ENCODE assay signal across 10 cellular contexts in the genomic region with DNA sequence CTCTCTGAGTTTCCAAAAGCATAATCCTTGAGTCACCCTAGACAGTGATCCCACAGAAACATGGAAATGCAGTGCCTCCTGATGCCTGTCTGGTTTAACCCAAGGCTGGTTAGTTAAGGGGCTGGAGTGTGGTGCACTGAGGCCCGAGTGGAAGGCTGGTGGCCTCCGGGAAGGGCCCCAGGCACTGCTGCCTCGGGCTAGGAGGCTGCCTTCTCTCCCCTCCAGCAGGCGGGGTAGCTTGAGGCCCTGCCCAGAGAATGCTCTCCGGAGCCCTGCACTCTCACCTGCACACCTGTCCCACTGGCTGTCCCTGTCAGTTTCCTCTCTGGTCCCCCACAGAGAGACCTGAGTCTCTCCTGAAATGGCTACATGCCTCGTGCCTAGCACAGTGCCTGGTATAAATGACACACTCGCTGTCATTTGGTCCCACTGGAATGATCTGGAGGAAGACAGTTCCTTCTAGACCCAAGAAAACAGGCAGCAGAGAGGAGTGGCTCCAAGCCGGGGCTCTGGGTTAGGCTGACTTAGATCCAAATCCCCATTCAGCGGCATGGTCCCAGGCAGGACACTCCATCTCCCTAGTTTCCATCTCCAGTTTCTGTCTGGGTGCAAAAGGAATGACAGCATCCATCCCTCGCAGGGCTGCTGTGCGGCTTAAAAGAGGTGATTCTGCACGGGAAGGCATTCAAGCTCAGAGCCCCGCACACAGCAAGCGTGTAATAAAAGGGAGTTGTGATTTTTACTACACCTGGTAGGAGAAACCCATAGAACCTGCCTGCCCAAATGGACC. TPM values are rescaled to one million over a fixed set of nuclear protein-coding genes. Genes with fewer than 3 reads are reported as not detected.
DNase-seq lines count a peak whose midpoint lies in the region; ATAC-seq and TF ChIP-seq lines count a peak whose summit lies in the region.
"Had no signal": no experiment of that assay in that cellular context is flagged by ENCODE, and none has a peak within 500 bp of the region (broad histone marks: within the 10 kb centered on the region; RNA-seq: fewer than 3 reads in every experiment).

No MANE protein-coding gene starts in this region.

- H3K4me1 ChIP-seq in HCT116 (ENCODE audit: control insufficient read depth in 1 of 2, insufficient read depth in 2 of 2, low read length in 2 of 2): no peaks in the 10 kb centered on the region

- H3K4me3 ChIP-seq in HCT116 (replicated peaks in 1 of 2; ENCODE audit: low read depth in 1 of 2, low read length in 2 of 2): no peak overlapping the region
- no peak overlapping the region for H3K4me3 ChIP-seq in WERI-Rb-1 (ENCODE audit: low read depth, low read length)

- POLR2A ChIA-PET in HCT116 (lab: Charles Lee): no interaction called here

- CTCF ChIA-PET in HCT116 (lab: Charles Lee): interaction anchor here (1.0 kb wide), 1 partner anchor 450 kb away, joined by 6 read pairs; no protein-coding TSS in a partner anchor

- no peaks in the 10 kb centered on the region for H3K79me2 ChIP-seq in HCT116 (ENCODE audit: insufficient read depth, low read length)

- peaks cover 2 to 10% of the 10 kb centered on the region in 2 experiments; a peak in 3 of 4 replicates for H3K36me3 ChIP-seq in HCT116 (ENCODE audit: control insufficient read depth in 1 of 2, insufficient read depth in 2 of 2, low read length in 2 of 2)
- peaks cover 3% of the 10 kb centered on the region for H3K36me3 ChIP-seq in WERI-Rb-1

- ATAC-seq in HCT116 (peak; percentile 46), omental fat pad (ENCODE audit: low FRiP score) (peak; percentile 25), GM21825 (IDR thresholded peaks at IDR 0.05; ENCODE audit: unreplicated experiment) (no peak)

- no peak overlapping the region for H3K27ac ChIP-seq in HCT116 (ENCODE audit: low read depth, low read length)
- peak overlapping the region; percentile 26; the same call in 1 of the 2 replicates for H3K27ac ChIP-seq in WERI-Rb-1

- no peak overlapping the region for H2AFZ ChIP-seq in HCT116 (ENCODE audit: low read depth, low read length, poor library complexity, severe bottlenecking)

- H3K9me3 ChIP-seq in HCT116 (ENCODE audit: control insufficient read depth in 1 of 2, insufficient read depth in 1 of 2, low read depth in 1 of 2, low read length in 2 of 2): no peaks in the 10 kb centered on the region
- no peaks in the 10 kb centered on the region for H3K9me3 ChIP-seq in WERI-Rb-1 (ENCODE audit: severe bottlenecking)

- BruUV-seq in HCT116 (replicated peaks; lab: Mats Ljungman, UMichigan): no TSS peak

- no peaks in the 10 kb centered on the region for H4K20me1 ChIP-seq in HCT116 (ENCODE audit: insufficient read depth)

- TF ChIP-seq CTCF in HCT116 (IDR thresholded peaks at IDR 0.05 in 2 of 3, conservative IDR thresholded peaks at IDR 0.05 in 1 of 3; ENCODE audit: borderline replicate concordance in 1 of 3, insufficient read depth in 1 of 3, low read depth in 2 of 3, low read length in 2 of 3) (no peak), WERI-Rb-1 (IDR thresholded peaks at IDR 0.05; ENCODE audit: low read depth, low read length) (no peak), omental fat pad (IDR thresholded peaks at IDR 0.05) (no peak)

- DNase-seq in activated CD8-positive, alpha-beta memory T cell treated with anti-CD3 and anti-CD28 coated beads for 24 hours: peak; percentile 59
- no peak for DNase-seq in activated CD8-positive, alpha-beta memory T cell treated with anti-CD3 and anti-CD28 coated beads, Interleukin-2, amount 50 U/mL, for 48 hours
- DNase-seq in HCT116 (ENCODE audit: low read depth, low spot score) (no peak), WERI-Rb-1 (no peak), omental fat pad (ENCODE audit: low spot score) (no peak), NOMO-1 treated with DMSO at 0.1 percent for 48 hours (lab: John Stamatoyannopoulos, UW; ENCODE audit: unreplicated experiment) (no peak), medulla oblongata (ENCODE audit: extremely low spot score) (no peak)
- DNase-seq: DMS79, GOT3 had no signal

- no peak for TF ChIP-seq POLR2A in HCT116 (IDR thresholded peaks at IDR 0.05; ENCODE audit: borderline replicate concordance, extremely low read depth, insufficient read depth, insufficient read length)

- H3K27me3 ChIP-seq in HCT116 (ENCODE audit: insufficient read depth, low read length) (no peaks in the 10 kb centered on the region), WERI-Rb-1 (ENCODE audit: insufficient read depth, low read depth, severe bottlenecking) (no peaks in the 10 kb centered on the region)

- no peak overlapping the region for H3K4me2 ChIP-seq in HCT116 (ENCODE audit: low read length)

- RAD21 ChIA-PET in HCT116 (lab: Charles Lee; ENCODE audit: low non-redundant PET in 1 of 2, low total read pairs in 2 of 2, uncharacterized antibody in 2 of 2, unreplicated experiment in 2 of 2): no interaction called here

- intact Hi-C loops in HCT116 (cut with micrococcal nuclease): loop anchor here (1.0 to 5.0 kb wide), 6 partner anchors 45 to 599 kb away; no protein-coding TSS in a partner anchor

- H3K9ac ChIP-seq in HCT116 (ENCODE audit: low read length): no peak overlapping the region

- no peak for TF ChIP-seq RAD21 in HCT116 (IDR thresholded peaks at IDR 0.05; ENCODE audit: low read depth)

- no peaks in the 10 kb centered on the region for H3K9me2 ChIP-seq in HCT116 (ENCODE audit: insufficient read depth)

TF ChIP-seq in HCT116, 20 proteins besides CTCF, POLR2A, EP300 and RAD21:
- TF ChIP-seq EZH2 (IDR thresholded peaks at IDR 0.05): no peak
- no peak for TF ChIP-seq CEBPB (IDR thresholded peaks at IDR 0.05; ENCODE audit: low read depth)
- TF ChIP-seq, protein P1, sequence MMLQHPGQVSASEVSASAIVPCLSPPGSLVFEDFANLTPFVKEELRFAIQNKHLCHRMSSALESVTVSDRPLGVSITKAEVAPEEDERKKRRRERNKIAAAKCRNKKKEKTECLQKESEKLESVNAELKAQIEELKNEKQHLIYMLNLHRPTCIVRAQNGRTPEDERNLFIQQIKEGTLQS (IDR thresholded peaks at IDR 0.05): no peak
- TF ChIP-seq FOSL1 (IDR thresholded peaks at IDR 0.05; ENCODE audit: low read depth): no peak
- TF ChIP-seq ELF1 (IDR thresholded peaks at IDR 0.05; ENCODE audit: borderline replicate concordance, low read depth): no peak
- no peak for TF ChIP-seq ZBTB33 (IDR thresholded peaks at IDR 0.05; ENCODE audit: extremely low read depth, insufficient replicate concordance, low read length)
- TF ChIP-seq EGR1 (IDR thresholded peaks at IDR 0.05; ENCODE audit: low read depth): no peak

RNA-seq across cellular contexts. Expression of gene RBM19, which starts 54.0 kb away (rescaled TPM):
- total RNA-seq in HCT116 (2021; ENCODE audit: unreplicated experiment): 30.7 TPM
- 6.7 and 8.4 TPM in 2 replicates for polyA plus RNA-seq in HCT116 (2012)
- total RNA-seq in omental fat pad: 10 to 100 TPM; 24.3 to 41.6 (median 28.7) TPM
